In genomic region chr20:31547720-31548298, GRCh38 we compare ENCODE assay signal across 7 cellular contexts. TPM values are rescaled to one million over a fixed set of nuclear protein-coding genes. Genes with fewer than 3 reads are reported as not detected.
A peak's percentile ranks its signal among the peaks of the same experiment; 100 is the strongest.
DNase-seq lines count a peak whose midpoint lies in the region; ATAC-seq and TF ChIP-seq lines count a peak whose summit lies in the region.

No MANE protein-coding gene starts in this region.

- no peaks in the 10 kb centered on the region for H3K4me1 Mint-ChIP-seq in activated T-helper 17 cell treated with anti-CD3 and anti-CD28 coated beads, Interleukin-2, amount 50 U/mL, for 72 hours
- H3K4me1 Mint-ChIP-seq in stimulated activated effector memory CD8-positive, alpha-beta T cell treated with anti-CD3 and anti-CD28 coated beads, Interleukin-12 subunit alpha, Interleukin-12 subunit beta, amount 100 ng/mL, for 72 hours: peaks cover 24% of the 10 kb centered on the region

- H3K9ac ChIP-seq in iPS-18a (ENCODE audit: low read length): peak overlapping the region; percentile 76

- no peaks in the 10 kb centered on the region for H3K9me3 ChIP-seq in iPS-18a (ENCODE audit: control insufficient read depth, low read depth, low read length)

- H3K27me3 Mint-ChIP-seq in activated T-helper 17 cell treated with anti-CD3 and anti-CD28 coated beads, Interleukin-2, amount 50 U/mL, for 72 hours: no peaks in the 10 kb centered on the region

- H3K27me3 ChIP-seq in HL-60 (ENCODE audit: insufficient read depth, poor library complexity, severe bottlenecking) (no peaks in the 10 kb centered on the region), iPS-18a (ENCODE audit: control insufficient read depth, insufficient read depth, low read length) (no peaks in the 10 kb centered on the region)

- peak overlapping the region; percentile 87 for H3K27ac ChIP-seq in HL-60 (replicated peaks)
- H3K27ac ChIP-seq in iPS-18a (ENCODE audit: low read length): no peak overlapping the region

- no peak for TF ChIP-seq CTCF in HL-60 (IDR thresholded peaks at IDR 0.05; ENCODE audit: insufficient read depth, low read length)

- peaks cover 46% of the 10 kb centered on the region for H3K36me3 ChIP-seq in iPS-18a (ENCODE audit: control insufficient read depth, low read depth, low read length)

- H3K9me3 Mint-ChIP-seq in activated T-helper 17 cell treated with anti-CD3 and anti-CD28 coated beads, Interleukin-2, amount 50 U/mL, for 72 hours: no peaks in the 10 kb centered on the region
- no peaks in the 10 kb centered on the region for H3K9me3 Mint-ChIP-seq in stimulated activated effector memory CD8-positive, alpha-beta T cell treated with anti-CD3 and anti-CD28 coated beads, Interleukin-12 subunit alpha, Interleukin-12 subunit beta, amount 100 ng/mL, for 72 hours

- no peak for ATAC-seq in activated T-helper 17 cell treated with anti-CD3 and anti-CD28 coated beads, Interleukin-2, amount 50 U/mL, for 72 hours (replicated peaks)
- no peak for ATAC-seq in stimulated activated effector memory CD8-positive, alpha-beta T cell treated with anti-CD3 and anti-CD28 coated beads, Interleukin-12 subunit alpha, Interleukin-12 subunit beta, amount 100 ng/mL, for 72 hours

- peaks cover 93% of the 10 kb centered on the region for H3K36me3 Mint-ChIP-seq in activated T-helper 17 cell treated with anti-CD3 and anti-CD28 coated beads, Interleukin-2, amount 50 U/mL, for 72 hours (ENCODE audit: low read depth)
- H3K36me3 Mint-ChIP-seq in stimulated activated effector memory CD8-positive, alpha-beta T cell treated with anti-CD3 and anti-CD28 coated beads, Interleukin-12 subunit alpha, Interleukin-12 subunit beta, amount 100 ng/mL, for 72 hours: peaks cover 97% of the 10 kb centered on the region

- H3K4me3 ChIP-seq in HL-60 (replicated peaks; ENCODE audit: insufficient read depth, low read length): peak overlapping the region; percentile 52
- H3K4me3 ChIP-seq in iPS-18a (ENCODE audit: low read length): peak overlapping the region; percentile 69

- no peaks in the 10 kb centered on the region for H3K4me1 ChIP-seq in iPS-18a (ENCODE audit: control insufficient read depth, low read depth, low read length)

- peak overlapping the region; percentile 87 for H3K4me3 Mint-ChIP-seq in activated T-helper 17 cell treated with anti-CD3 and anti-CD28 coated beads, Interleukin-2, amount 50 U/mL, for 72 hours
- H3K4me3 Mint-ChIP-seq in stimulated activated effector memory CD8-positive, alpha-beta T cell treated with anti-CD3 and anti-CD28 coated beads, Interleukin-12 subunit alpha, Interleukin-12 subunit beta, amount 100 ng/mL, for 72 hours: peak overlapping the region; percentile 82

- H3K27ac Mint-ChIP-seq in activated T-helper 17 cell treated with anti-CD3 and anti-CD28 coated beads, Interleukin-2, amount 50 U/mL, for 72 hours: peak overlapping the region; percentile 91
- peak overlapping the region; percentile 94 for H3K27ac Mint-ChIP-seq in stimulated activated effector memory CD8-positive, alpha-beta T cell treated with anti-CD3 and anti-CD28 coated beads, Interleukin-12 subunit alpha, Interleukin-12 subunit beta, amount 100 ng/mL, for 72 hours

- DNase-seq in HL-60 (ENCODE audit: low read depth in 1 of 2, low spot score in 1 of 2) (no peak), head of caudate nucleus (no peak), D341Med (ENCODE audit: low spot score) (no peak)
- DNase-seq in stimulated activated effector memory CD8-positive, alpha-beta T cell treated with anti-CD3 and anti-CD28 coated beads, Interleukin-12 subunit alpha, Interleukin-12 subunit beta, amount 100 ng/mL, for 72 hours (ENCODE audit: low spot score in 2 of 2): no peak
- DNase-seq in activated effector memory CD4-positive, alpha-beta T cell treated with anti-CD3 and anti-CD28 coated beads, Interleukin-2, amount 50 U/mL, for 16 hours: no peak

- intact Hi-C loops in head of caudate nucleus (cut with DNase I): no loop called here

RNA-seq across cellular contexts. Expression of gene HM13, which starts 33.6 kb away (rescaled TPM):
- total RNA-seq in activated T-helper 17 cell treated with anti-CD3 and anti-CD28 coated beads, Interleukin-2, amount 50 U/mL, for 72 hours: 100 to 1,000 TPM; 129 to 164 TPM

RNA-seq across cellular contexts. Expression of gene ID1, which starts 57.3 kb away (rescaled TPM):
- total RNA-seq in activated T-helper 17 cell treated with anti-CD3 and anti-CD28 coated beads, Interleukin-2, amount 50 U/mL, for 72 hours: 1 to 10 TPM; 2.9 to 5.3 TPM
